7 cellular contexts compared by ENCODE assay signal in genomic region chr4:1335174-1335883, GRCh38. TPM values are rescaled to one million over a fixed set of nuclear protein-coding genes. Genes with fewer than 3 reads are reported as not detected.
DNase-seq lines count a peak whose midpoint lies in the region; ATAC-seq lines count a peak whose summit lies in the region.
"Not testable (repeated sequence)": the region's sequence is repeated elsewhere in the genome, so short reads cannot be mapped to it uniquely, and the experiment has no call there.

No MANE protein-coding gene starts in this region.

- in situ Hi-C loops in GM23248 (cut with MboI), result not testable (repeated sequence)

- DNase-seq in GM23248 (peak; percentile 22), OCI-M1 (lab: John Stamatoyannopoulos, UW) (peak; percentile 2), amniotic epithelial cell (ENCODE audit: low read depth) (peak; percentile 49)
- DNase-seq in activated CD4-positive, alpha-beta T cell treated with anti-CD3 and anti-CD28 coated beads, Interleukin-2, amount 10 ng/mL, durations not matched to agents 24 days and 14 days; epithelial cell of prostate (ENCODE audit: low read depth, low spot score); naive thymus-derived CD4-positive, alpha-beta T cell: not testable (repeated sequence)
- DNase-seq in stimulated activated CD4-positive, alpha-beta T cell treated with anti-CD3 and anti-CD28 coated beads, Interleukin-1b, Interleukin-23, amount 100 ng/mL, for 48 hours, result peak; percentile 24

- H3K36me3 Mint-ChIP-seq in activated CD4-positive, alpha-beta T cell treated with anti-CD3 and anti-CD28 coated beads, Interleukin-2, amount 10 ng/mL, durations not matched to agents 24 days and 14 days (ENCODE audit: low read depth), result peaks cover 58% of the 10 kb centered on the region
- H3K36me3 Mint-ChIP-seq in naive thymus-derived CD4-positive, alpha-beta T cell, result peaks cover 8 to 44% (median 31%) of the 10 kb centered on the region in 5 donors

- H3K9me2 ChIP-seq in GM23248 (ENCODE audit: insufficient read depth), result not testable (repeated sequence)

- peaks cover 39% of the 10 kb centered on the region for H3F3A ChIP-seq in GM23248 (ENCODE audit: insufficient read depth)

- H3K4me1 ChIP-seq in GM23248 (ENCODE audit: insufficient read depth), result not testable (repeated sequence)
- peaks cover 17% of the 10 kb centered on the region in 2 donors for H3K4me1 ChIP-seq in naive thymus-derived CD4-positive, alpha-beta T cell (ENCODE audit: control insufficient read depth in 2 of 2, insufficient read depth in 2 of 2, low read length in 2 of 2)

- not testable (repeated sequence) for H3K9me3 ChIP-seq in GM23248 (ENCODE audit: low read depth); naive thymus-derived CD4-positive, alpha-beta T cell (ENCODE audit: control insufficient read depth in 2 of 3, low read length in 3 of 3)

- H3K36me3 ChIP-seq in GM23248 (ENCODE audit: low read depth), result peaks cover 31% of the 10 kb centered on the region
- H3K36me3 ChIP-seq in naive thymus-derived CD4-positive, alpha-beta T cell (ENCODE audit: control insufficient read depth in 2 of 3, insufficient read depth in 3 of 3, low read length in 3 of 3), result peaks cover 5 to 72% (median 14%) of the 10 kb centered on the region in 3 experiments

- CTCF ChIA-PET in naive thymus-derived CD4-positive, alpha-beta T cell (lab: Charles Lee), result not testable (repeated sequence)

- H2AFZ ChIP-seq in GM23248, result not testable (repeated sequence)

- H3K27ac ChIP-seq in GM23248; naive thymus-derived CD4-positive, alpha-beta T cell (ENCODE audit: low read depth, low read length): not testable (repeated sequence)
- peak overlapping the region; percentile 48 for H3K27ac ChIP-seq in epithelial cell of prostate

- not testable (repeated sequence) for H3K4me3 ChIP-seq in GM23248; naive thymus-derived CD4-positive, alpha-beta T cell (ENCODE audit: low read length)

- peak overlapping the region; percentile 70 for H3K27ac Mint-ChIP-seq in activated CD4-positive, alpha-beta T cell treated with anti-CD3 and anti-CD28 coated beads, Interleukin-2, amount 10 ng/mL, durations not matched to agents 24 days and 14 days
- peak overlapping the region in 5 of 9 donors; percentile 14 to 65 (median 34) for H3K27ac Mint-ChIP-seq in naive thymus-derived CD4-positive, alpha-beta T cell

- intact Hi-C loops in activated CD4-positive, alpha-beta T cell treated with anti-CD3 and anti-CD28 coated beads, Interleukin-2, amount 10 ng/mL, durations not matched to agents 24 days and 14 days (cut with micrococcal nuclease); naive thymus-derived CD4-positive, alpha-beta T cell (cut with micrococcal nuclease): not testable (repeated sequence)

- not testable (repeated sequence) for H3K27me3 ChIP-seq in GM23248 (replicated peaks; ENCODE audit: insufficient read depth); naive thymus-derived CD4-positive, alpha-beta T cell (ENCODE audit: control insufficient read depth in 2 of 2, insufficient read depth in 2 of 2, low read length in 2 of 2)

- H4K20me1 ChIP-seq in GM23248 (ENCODE audit: insufficient read depth), result not testable (repeated sequence)

- H3K27me3 Mint-ChIP-seq in activated CD4-positive, alpha-beta T cell treated with anti-CD3 and anti-CD28 coated beads, Interleukin-2, amount 10 ng/mL, durations not matched to agents 24 days and 14 days; naive thymus-derived CD4-positive, alpha-beta T cell: not testable (repeated sequence)

- H3K4me3 Mint-ChIP-seq in activated CD4-positive, alpha-beta T cell treated with anti-CD3 and anti-CD28 coated beads, Interleukin-2, amount 10 ng/mL, durations not matched to agents 24 days and 14 days; naive thymus-derived CD4-positive, alpha-beta T cell: not testable (repeated sequence)

- H3K79me2 ChIP-seq in GM23248 (ENCODE audit: insufficient read depth), result peaks cover 47% of the 10 kb centered on the region

- H3K9me3 Mint-ChIP-seq in activated CD4-positive, alpha-beta T cell treated with anti-CD3 and anti-CD28 coated beads, Interleukin-2, amount 10 ng/mL, durations not matched to agents 24 days and 14 days; naive thymus-derived CD4-positive, alpha-beta T cell: not testable (repeated sequence)

- POLR2A ChIA-PET in naive thymus-derived CD4-positive, alpha-beta T cell (lab: Charles Lee), result interaction anchor here (0.7 kb wide), 1 partner anchor 132 kb away, joined by 8 read pairs; no protein-coding TSS in a partner anchor

- H3K4me2 ChIP-seq in GM23248 (ENCODE audit: unreplicated experiment), result not testable (repeated sequence)

- H3K9ac ChIP-seq in GM23248, result not testable (repeated sequence)

- whole genome bisulfite sequencing in GM23248 (ENCODE audit: low coverage in 1 of 2, low lambda C conversion rate in 2 of 2, missing lambda C conversion rate in 2 of 2), 2 experiments, result 92 to 97% methylated on average over 4 of the region's 4 CpGs

- not testable (repeated sequence) for ATAC-seq in naive thymus-derived CD4-positive, alpha-beta T cell

- H3K4me1 Mint-ChIP-seq in activated CD4-positive, alpha-beta T cell treated with anti-CD3 and anti-CD28 coated beads, Interleukin-2, amount 10 ng/mL, durations not matched to agents 24 days and 14 days, result peaks cover 33% of the 10 kb centered on the region
- peaks cover 16 to 40% (median 20%) of the 10 kb centered on the region in 7 donors for H3K4me1 Mint-ChIP-seq in naive thymus-derived CD4-positive, alpha-beta T cell

RNA-seq across cellular contexts. Expression of gene UVSSA, which starts 11.7 kb away (rescaled TPM):
- total RNA-seq in GM23248 (2014; rRNA removed; shearing (Covaris generic)), result 3.0 and 4.1 TPM in 2 replicates
- polyA plus RNA-seq in GM23248 (2016; fragmentation: Nextera tagmentation; extraction: Ambion mirVana), result 2.2 and 2.9 TPM in 2 replicates
- total RNA-seq in activated CD4-positive, alpha-beta T cell treated with anti-CD3 and anti-CD28 coated beads, Interleukin-2, amount 10 ng/mL, durations not matched to agents 24 days and 14 days, result 28.3 and 28.4 TPM in 2 replicates
- 10 to 100 TPM; 29.5 to 44.1 (median 39.7) TPM for total RNA-seq in naive thymus-derived CD4-positive, alpha-beta T cell
- 1 to 10 TPM; 3.2 to 9.1 TPM for polyA plus RNA-seq in naive thymus-derived CD4-positive, alpha-beta T cell

RNA-seq across cellular contexts. Expression of gene MAEA, which starts 45.6 kb away (rescaled TPM):
- 53.4 and 85.0 TPM in 2 replicates for total RNA-seq in GM23248 (2014; rRNA removed; shearing (Covaris generic))
- polyA plus RNA-seq in GM23248 (2016; fragmentation: Nextera tagmentation; extraction: Ambion mirVana), result 57.3 and 61.6 TPM in 2 replicates
- total RNA-seq in activated CD4-positive, alpha-beta T cell treated with anti-CD3 and anti-CD28 coated beads, Interleukin-2, amount 10 ng/mL, durations not matched to agents 24 days and 14 days, result 61.3 and 62.6 TPM in 2 replicates
- total RNA-seq in naive thymus-derived CD4-positive, alpha-beta T cell, result 10 to 100 TPM; 56.2 to 92.2 (median 79.4) TPM
- polyA plus RNA-seq in naive thymus-derived CD4-positive, alpha-beta T cell, result 10 to 100 TPM; 45.3 to 88.5 TPM
